1 cellular context compared by ENCODE assay signal in the genomic region with DNA sequence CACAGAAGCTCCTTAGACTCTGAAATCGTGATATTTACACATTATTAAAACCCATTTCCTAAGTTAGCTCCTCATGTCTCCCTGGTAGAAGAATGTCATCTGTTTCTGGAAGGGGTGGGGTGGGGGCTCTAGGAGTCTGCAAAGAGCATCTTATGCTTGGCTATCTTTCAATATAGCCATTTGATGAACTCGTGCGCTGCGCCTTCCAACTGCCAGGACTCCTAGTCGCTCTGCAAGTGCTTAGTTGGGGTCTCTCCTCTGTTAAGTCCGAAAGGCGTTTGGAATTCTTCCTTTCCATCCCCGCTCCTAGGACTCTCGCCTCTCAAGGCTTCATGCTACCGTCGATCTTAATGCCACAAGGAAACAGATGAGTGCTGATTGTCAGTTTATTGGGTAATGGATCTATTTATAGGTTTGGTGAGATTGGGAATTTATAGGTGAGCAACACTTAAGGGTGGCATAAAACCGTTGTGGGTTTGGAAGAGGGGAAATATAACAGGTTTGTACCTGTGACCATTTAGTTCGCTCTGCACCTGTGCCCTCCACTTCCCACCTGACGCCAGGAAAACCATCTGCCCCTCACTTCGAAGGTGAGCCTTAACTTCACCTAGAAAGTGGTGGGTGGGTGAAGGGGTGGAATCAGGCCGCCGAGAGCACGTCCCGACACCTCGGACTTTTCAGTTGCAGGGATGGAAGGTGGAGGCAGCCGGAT.
TF ChIP-seq lines count a peak whose summit lies in the region.

No MANE protein-coding gene starts in this region.

TF ChIP-seq in HEK293, 187 proteins besides CTCF, POLR2A, EP300 and RAD21 (continued from another document):
- TF ChIP-seq, protein P1, sequence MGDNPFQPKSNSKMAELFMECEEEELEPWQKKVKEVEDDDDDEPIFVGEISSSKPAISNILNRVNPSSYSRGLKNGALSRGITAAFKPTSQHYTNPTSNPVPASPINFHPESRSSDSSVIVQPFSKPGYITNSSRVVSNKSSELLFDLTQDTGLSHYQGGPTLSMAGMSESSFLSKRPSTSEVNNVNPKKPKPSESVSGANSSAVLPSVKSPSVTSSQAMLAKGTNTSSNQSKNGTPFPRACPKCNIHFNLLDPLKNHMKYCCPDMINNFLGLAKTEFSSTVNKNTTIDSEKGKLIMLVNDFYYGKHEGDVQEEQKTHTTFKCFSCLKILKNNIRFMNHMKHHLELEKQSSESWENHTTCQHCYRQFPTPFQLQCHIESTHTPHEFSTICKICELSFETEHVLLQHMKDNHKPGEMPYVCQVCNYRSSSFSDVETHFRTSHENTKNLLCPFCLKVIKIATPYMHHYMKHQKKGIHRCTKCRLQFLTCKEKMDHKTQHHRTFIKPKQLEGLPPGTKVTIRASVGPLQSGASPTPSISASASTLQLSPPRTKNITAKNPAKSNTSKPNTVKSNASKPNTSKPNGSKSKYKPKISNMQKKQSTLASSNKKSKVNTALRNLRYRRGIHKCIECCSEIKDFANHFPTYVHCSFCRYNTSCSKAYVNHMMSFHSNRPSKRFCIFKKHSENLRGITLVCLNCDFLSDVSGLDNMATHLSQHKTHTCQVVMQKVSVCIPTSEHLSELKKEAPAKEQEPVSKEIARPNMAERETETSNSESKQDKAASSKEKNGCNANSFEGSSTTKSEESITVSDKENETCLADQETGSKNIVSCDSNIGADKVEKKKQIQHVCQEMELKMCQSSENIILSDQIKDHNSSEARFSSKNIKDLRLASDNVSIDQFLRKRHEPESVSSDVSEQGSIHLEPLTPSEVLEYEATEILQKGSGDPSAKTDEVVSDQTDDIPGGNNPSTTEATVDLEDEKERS (tag by site-specific recombination; IDR thresholded peaks at IDR 0.05): no peak
- TF ChIP-seq MEIS1 (CRISPR knock-in tag; IDR thresholded peaks at IDR 0.05; ENCODE audit: borderline replicate concordance): no peak
- TF ChIP-seq, protein P2, sequence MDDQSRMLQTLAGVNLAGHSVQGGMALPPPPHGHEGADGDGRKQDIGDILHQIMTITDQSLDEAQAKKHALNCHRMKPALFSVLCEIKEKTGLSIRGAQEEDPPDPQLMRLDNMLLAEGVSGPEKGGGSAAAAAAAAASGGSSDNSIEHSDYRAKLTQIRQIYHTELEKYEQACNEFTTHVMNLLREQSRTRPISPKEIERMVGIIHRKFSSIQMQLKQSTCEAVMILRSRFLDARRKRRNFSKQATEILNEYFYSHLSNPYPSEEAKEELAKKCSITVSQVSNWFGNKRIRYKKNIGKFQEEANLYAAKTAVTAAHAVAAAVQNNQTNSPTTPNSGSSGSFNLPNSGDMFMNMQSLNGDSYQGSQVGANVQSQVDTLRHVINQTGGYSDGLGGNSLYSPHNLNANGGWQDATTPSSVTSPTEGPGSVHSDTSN (CRISPR knock-in tag; IDR thresholded peaks at IDR 0.05): no peak
- TF ChIP-seq ZNF423 (tag by site-specific recombination; IDR thresholded peaks at IDR 0.05): no peak
- TF ChIP-seq PATZ1 (tag by site-specific recombination; IDR thresholded peaks at IDR 0.05): no peak
TF ChIP-seq in HEK293: peak in this region for 0.
